In genomic region chr11:125914601-125915000, GRCh38 we compare ENCODE assay signal across 20 cellular contexts. TPM values are rescaled to one million over a fixed set of nuclear protein-coding genes. Genes with fewer than 3 reads are reported as not detected.
"Had no signal": no experiment of that assay in that cellular context is flagged by ENCODE, and none has a peak within 500 bp of the region (broad histone marks: within the 10 kb centered on the region; RNA-seq: fewer than 3 reads in every experiment).

No MANE protein-coding gene starts in this region.

RNA-seq across cellular contexts. Expression of gene DDX25, which starts 10.3 kb away (rescaled TPM):
- total RNA-seq: activated B cell treated with CpG ODN at 0.5 μM for 24 hours; activated CD8-positive, alpha-beta T cell treated with anti-CD3 and anti-CD28 coated beads, Interleukin-2, amount 10 ng/mL, durations not matched to agents 7 days and 5 days; activated naive CD4-positive, alpha-beta T cell treated with anti-CD3 and anti-CD28 coated beads for 36 hours; activated T-helper 1 cell treated with anti-CD3 and anti-CD28 coated beads, Interleukin-12 subunit alpha, Interleukin-12 subunit beta, Interleukin-2, Interleukin-4 antibody, amounts not matched to agents 30 ng/mL and 10 ng/mL and 1 ng/mL, durations not matched to agents 14 hours and 24 hours and 36 hours; activated T-helper 2 cell treated with anti-CD3 and anti-CD28 coated beads, Interferon-gamma antibody, Interleukin-2, Interleukin-4, amounts not matched to agents 10 μg/mL and 5 μg/mL and 100 μg/mL, durations not matched to agents 14 hours and 24 hours and 36 hours; chondrocyte; dermis blood vessel endothelial cell; endothelial cell of umbilical vein; epithelial cell of proximal tubule; esophagus mucosa; foreskin keratinocyte; gastrocnemius medialis; heart left ventricle; T-helper 2 cell treated with Interferon-gamma antibody and Interleukin-4, amounts not matched to agents 100 ng/mL and 5 ng/mL, for 36 hours had no signal
- polyA plus RNA-seq: aorta, endothelial cell of umbilical vein, heart left ventricle had no signal

RNA-seq across cellular contexts. Expression of gene VSIG10L2, which starts 31.2 kb away (rescaled TPM):
- total RNA-seq: activated B cell treated with CpG ODN at 0.5 μM for 24 hours; activated CD8-positive, alpha-beta memory T cell treated with anti-CD3 and anti-CD28 coated beads for 36 hours; activated CD8-positive, alpha-beta memory T cell treated with anti-CD3 and anti-CD28 coated beads, Interleukin-2, amount 10 ng/mL, durations not matched to agents 7 days and 5 days; activated CD8-positive, alpha-beta T cell treated with anti-CD3 and anti-CD28 coated beads, Interleukin-2, amount 10 ng/mL, durations not matched to agents 7 days and 5 days; activated naive CD4-positive, alpha-beta T cell treated with anti-CD3 and anti-CD28 coated beads for 36 hours; activated naive CD8-positive, alpha-beta T cell treated with anti-CD3 and anti-CD28 coated beads for 36 hours; activated T-helper 1 cell treated with anti-CD3 and anti-CD28 coated beads, Interleukin-12 subunit alpha, Interleukin-12 subunit beta, Interleukin-2, Interleukin-4 antibody, amounts not matched to agents 30 ng/mL and 10 ng/mL and 1 ng/mL, durations not matched to agents 14 hours and 24 hours and 36 hours; activated T-helper 2 cell treated with anti-CD3 and anti-CD28 coated beads, Interferon-gamma antibody, Interleukin-2, Interleukin-4, amounts not matched to agents 10 μg/mL and 5 μg/mL and 100 μg/mL, durations not matched to agents 14 hours and 24 hours and 36 hours; adrenal gland; body of pancreas; chondrocyte; dermis blood vessel endothelial cell; endothelial cell of umbilical vein; epithelial cell of proximal tubule; esophagus mucosa; foreskin keratinocyte; T-helper 2 cell treated with Interferon-gamma antibody and Interleukin-4, amounts not matched to agents 100 ng/mL and 5 ng/mL, for 36 hours had no signal
- polyA plus RNA-seq: aorta, endothelial cell of umbilical vein had no signal
